ENCODE assay signal across 8 cellular contexts in genomic region chr4:95155759-95156451, GRCh38.
DNase-seq lines count a peak whose midpoint lies in the region; ATAC-seq and TF ChIP-seq lines count a peak whose summit lies in the region.

No MANE protein-coding gene starts in this region.

- CTCF ChIA-PET in T-cell (lab: Charles Lee), result interaction anchor here (0.6 to 1.2 kb wide), 15 partner anchors 10 to 1628 kb away, joined by 3 to 6 read pairs (median 4); no protein-coding TSS in a partner anchor

- no peaks in the 10 kb centered on the region for H3K9me3 Mint-ChIP-seq in T-cell

- H3K4me3 Mint-ChIP-seq in T-cell, result peak overlapping the region in 1 of 3 donors; percentile 45

- H3K36me3 Mint-ChIP-seq in T-cell, result no peaks in the 10 kb centered on the region

- H3K4me1 Mint-ChIP-seq in T-cell, result peaks cover 13 to 20% (median 17%) of the 10 kb centered on the region in 3 donors

- peak; percentile 69 for ATAC-seq in HG03342 (IDR thresholded peaks at IDR 0.05; ENCODE audit: unreplicated experiment)
- peak; percentile 48 to 90 (median 57) for ATAC-seq in T-cell (replicated peaks in 1 of 4)
- peak; percentile 32 for ATAC-seq in stimulated activated naive CD8-positive, alpha-beta T cell treated with anti-CD3 and anti-CD28 coated beads, Interleukin-15, Interleukin-2, amounts not matched to agents 100 U/mL and 50 U/mL, for 24 hours
- no peak for ATAC-seq in HG03097 (IDR thresholded peaks at IDR 0.05; ENCODE audit: low FRiP score, unreplicated experiment)

- TF ChIP-seq CTCF in GM12872 (IDR thresholded peaks at IDR 0.05; ENCODE audit: insufficient read depth, low read depth, low read length), result peak; percentile 48

- H3K27me3 Mint-ChIP-seq in T-cell, result no peaks in the 10 kb centered on the region

- peak overlapping the region; percentile 76 to 84 for H3K27ac Mint-ChIP-seq in T-cell

- DNase-seq in AG20443 (ENCODE audit: low spot score), result peak; percentile 31
- no peak for DNase-seq in T-cell
- DNase-seq in foreskin melanocyte, result peak; percentile 62
- DNase-seq in stimulated activated naive CD8-positive, alpha-beta T cell treated with anti-CD3 and anti-CD28 coated beads, Interleukin-15, Interleukin-2, amounts not matched to agents 100 U/mL and 50 U/mL, for 24 hours, result no peak
- no peak for DNase-seq in effector CD8-positive, alpha-beta T cell (lab: John Stamatoyannopoulos, UW)

- POLR2A ChIA-PET in T-cell (lab: Charles Lee), result interaction anchor here in 1 of 2 donors (0.6 kb wide), 1 partner anchor 776 kb away, joined by 3 read pairs; no protein-coding TSS in a partner anchor

Comparison
In these comparisons a context has a peak if more than half of its experiments do, and no peak if none do; other contexts are left out.
1. DNase-seq: peak in AG20443 (single experiment) and foreskin melanocyte (single experiment); none in T-cell (0 of 34), stimulated activated naive CD8-positive, alpha-beta T cell treated with anti-CD3 and anti-CD28 coated beads, Interleukin-15, Interleukin-2, amounts not matched to agents 100 U/mL and 50 U/mL, for 24 hours (single experiment) and effector CD8-positive, alpha-beta T cell (single experiment).